30 cellular contexts compared by ENCODE assay signal in the genomic region with DNA sequence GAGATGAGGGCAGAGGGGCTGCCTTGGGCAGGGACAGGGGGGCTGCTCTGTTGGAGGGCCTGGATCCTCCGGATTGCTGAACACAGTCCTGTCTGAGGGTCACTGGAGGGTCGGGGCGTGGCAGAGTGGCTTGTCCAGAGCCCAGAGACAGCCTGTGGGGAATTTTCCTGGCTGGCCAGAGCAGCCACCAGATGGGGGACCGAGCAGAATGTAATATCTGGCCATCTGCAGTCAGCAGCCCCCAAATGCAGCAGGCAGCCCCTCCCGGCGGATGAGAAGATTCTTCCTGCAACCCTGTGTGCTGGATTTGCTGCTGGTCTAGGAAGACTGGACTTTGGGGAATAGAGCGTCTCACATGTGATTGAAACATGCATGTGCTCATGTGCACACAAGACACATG. TPM values are rescaled to one million over a fixed set of nuclear protein-coding genes. Genes with fewer than 3 reads are reported as not detected.
"Had no signal": no experiment of that assay in that cellular context is flagged by ENCODE, and none has a peak within 500 bp of the region (broad histone marks: within the 10 kb centered on the region; RNA-seq: fewer than 3 reads in every experiment).

No MANE protein-coding gene starts in this region.

- H3K4me2 ChIP-seq: hepatocyte had no signal

- H3K27me3 ChIP-seq: colonic mucosa, gastrocnemius medialis, hepatocyte had no signal

- H3K27ac Mint-ChIP-seq: dendritic cell treated with granulocyte-macrophage colony-stimulating factor and Interleukin-4, amounts not matched to agents 40 ng/mL and 50 ng/mL, for 4 days; effector memory CD8-positive, alpha-beta T cell; endodermal cell; immature natural killer cell; mesothelial cell of epicardium had no signal

- H3K4me1 Mint-ChIP-seq: endodermal cell, immature natural killer cell, mesothelial cell of epicardium had no signal

- H2AFZ ChIP-seq: hepatocyte had no signal

- H3K4me3 Mint-ChIP-seq: dendritic cell treated with granulocyte-macrophage colony-stimulating factor and Interleukin-4, amounts not matched to agents 40 ng/mL and 50 ng/mL, for 4 days; effector memory CD8-positive, alpha-beta T cell; endodermal cell; immature natural killer cell; mesothelial cell of epicardium had no signal

- H3K4me1 ChIP-seq: colonic mucosa, esophagus squamous epithelium, heart left ventricle, left lung, lower lobe of right lung had no signal

- ATAC-seq: effector memory CD8-positive, alpha-beta T cell; esophagus mucosa; gastrocnemius medialis; heart left ventricle; left lung; left ventricle myocardium superior; lower lobe of right lung; mucosa of descending colon had no signal

- H3K4me3 ChIP-seq: colonic mucosa, esophagus squamous epithelium, gastrocnemius medialis, heart left ventricle, hepatocyte, left lung, lower lobe of right lung, mucosa of descending colon had no signal

- H3K36me3 Mint-ChIP-seq: immature natural killer cell, mesothelial cell of epicardium had no signal

- H3K27ac ChIP-seq: colonic mucosa, epithelial cell of prostate, esophagus squamous epithelium, gastrocnemius medialis, heart left ventricle, hepatocyte, left lung, lower lobe of right lung had no signal

- DNase-seq: colonic mucosa; cortex of kidney; effector CD8-positive, alpha-beta T cell; effector memory CD8-positive, alpha-beta T cell; endodermal cell; erythroblast; esophagus squamous epithelium; foreskin fibroblast; foreskin melanocyte; gastrocnemius medialis; heart left ventricle; hypothalamus; immature natural killer cell; islet precursor cell; kidney; kidney glomerular epithelial cell; left lung; left ventricle myocardium superior; lower lobe of right lung; mesenchymal stem cell; mucosa of descending colon had no signal

- H3K36me3 ChIP-seq: colonic mucosa, esophagus squamous epithelium, gastrocnemius medialis, heart left ventricle, left lung, lower lobe of right lung had no signal

- H3K9me3 Mint-ChIP-seq: dendritic cell treated with granulocyte-macrophage colony-stimulating factor and Interleukin-4, amounts not matched to agents 40 ng/mL and 50 ng/mL, for 4 days; endodermal cell; immature natural killer cell had no signal

- H3K9me3 ChIP-seq: colonic mucosa, esophagus squamous epithelium, gastrocnemius medialis, lower lobe of right lung, mucosa of descending colon had no signal

RNA-seq across cellular contexts. Expression of gene NOS1, which starts 23.3 kb away (rescaled TPM):
- total RNA-seq: chondrocyte, glomerular endothelial cell, hepatocyte, lung microvascular endothelial cell, myocyte had no signal
- polyA plus RNA-seq: hepatocyte, immature natural killer cell had no signal
